In the genomic region with DNA sequence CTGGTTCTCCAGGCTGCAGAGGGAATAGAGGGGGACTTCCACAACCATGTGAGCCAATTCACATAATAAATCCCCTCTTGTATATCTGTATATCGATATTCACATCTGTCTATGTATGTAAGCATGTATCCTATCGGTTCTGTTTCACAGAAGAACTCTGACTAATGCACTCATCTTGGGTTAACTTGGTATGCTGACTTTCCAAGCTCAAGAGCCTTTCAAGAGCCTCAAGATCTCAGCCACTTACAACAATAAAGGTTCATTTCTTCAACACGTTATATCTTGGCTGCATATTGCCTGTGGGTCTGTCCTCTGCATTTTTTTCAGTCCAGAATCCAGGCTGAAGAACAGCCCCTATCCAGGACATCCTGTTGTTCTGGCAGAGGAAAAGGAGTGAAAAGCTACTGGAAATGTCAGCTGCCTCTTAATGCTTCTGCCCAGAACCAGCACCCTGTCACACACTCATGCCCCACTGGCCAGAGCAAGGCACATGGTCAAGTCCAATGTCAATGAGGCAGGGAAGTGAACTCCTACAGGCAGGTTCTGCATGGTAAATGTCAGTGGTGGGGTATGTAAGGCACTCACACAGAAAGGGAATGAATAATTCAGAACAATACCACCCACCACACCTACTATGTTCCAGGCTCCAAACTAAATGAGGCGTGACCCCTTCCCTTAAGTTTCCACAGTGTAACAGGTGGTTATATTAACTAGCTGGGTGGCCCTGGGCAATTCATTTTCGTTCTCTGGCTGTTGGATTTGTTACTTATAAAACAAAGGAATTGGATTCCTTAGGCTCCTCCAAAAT, we compare ENCODE assay signal across 14 cellular contexts.
DNase-seq lines count a peak whose midpoint lies in the region; FAIRE-seq and TF ChIP-seq lines count a peak whose summit lies in the region.
"Had no signal": no experiment of that assay in that cellular context is flagged by ENCODE, and none has a peak within 500 bp of the region (broad histone marks: within the 10 kb centered on the region; RNA-seq: fewer than 3 reads in every experiment).

No MANE protein-coding gene starts in this region.

- H3K23ac ChIP-seq in neuronal stem cell (ENCODE audit: low read depth, low read length, poor library complexity), result no peak overlapping the region

- H3K4me3 ChIP-seq in kidney epithelial cell (ENCODE audit: low read depth, low read length) (no peak overlapping the region), neuronal stem cell (ENCODE audit: low read length in 2 of 2) (no peak overlapping the region), coronary artery (no peak overlapping the region)

- H3K79me1 ChIP-seq in neuronal stem cell (ENCODE audit: low read depth, low read length), result no peaks in the 10 kb centered on the region

- FAIRE-seq in RCC 7860 (lab: Jason Lieb, UNC), result peak; percentile 90
- FAIRE-seq: D721Med had no signal

- H3K4ac ChIP-seq in neuronal stem cell (ENCODE audit: low read length), result no peak overlapping the region

- H3K27ac ChIP-seq in neuronal stem cell (replicated peaks; ENCODE audit: low read length) (no peak overlapping the region), coronary artery (no peak overlapping the region)
- H3K27ac ChIP-seq: KMS-11 had no signal

- no peak overlapping the region for H2AFZ ChIP-seq in neuronal stem cell (ENCODE audit: low read length)

- peak; percentile 57 for DNase-seq in DMS79 (lab: John Stamatoyannopoulos, UW)
- DNase-seq in RCC 7860 (ENCODE audit: low spot score), result peak; percentile 62
- peak; percentile 77 for DNase-seq in kidney epithelial cell (ENCODE audit: low read depth)
- no peak for DNase-seq in neuronal stem cell (ENCODE audit: low spot score)
- DNase-seq in GM10266 (ENCODE audit: extremely low spot score), result no peak
- DNase-seq in NCI-H748 (lab: John Stamatoyannopoulos, UW; ENCODE audit: unreplicated experiment), result no peak
- DNase-seq in coronary artery (ENCODE audit: low spot score), result no peak
- no peak for DNase-seq in hypothalamus (lab: John Stamatoyannopoulos, UW)
- DNase-seq: CD4-positive, alpha-beta T cell; NCI-H1092 treated with DMSO at 0.1 percent for 48 hours; NCI-H1694 treated with DMSO at 0.1 percent for 48 hours; SHP77 had no signal

- H3K27me3 ChIP-seq in kidney epithelial cell (ENCODE audit: control insufficient read depth, insufficient read depth, low read length) (no peaks in the 10 kb centered on the region), neuronal stem cell (ENCODE audit: control insufficient read depth in 3 of 3, insufficient read depth in 3 of 3, low read depth in 1 of 3, low read length in 3 of 3) (peaks cover 0 to 2% (median 0%) of the 10 kb centered on the region in 3 experiments)

- no peak overlapping the region for H2BK5ac ChIP-seq in neuronal stem cell (ENCODE audit: low read length)

- H2BK120ac ChIP-seq in neuronal stem cell (ENCODE audit: low read depth, low read length), result no peak overlapping the region

- no peak overlapping the region for H4K8ac ChIP-seq in neuronal stem cell (ENCODE audit: low read depth, low read length)

- H2AK5ac ChIP-seq in neuronal stem cell (ENCODE audit: low read depth, low read length), result no peak overlapping the region

- H3K9ac ChIP-seq in neuronal stem cell (ENCODE audit: low read depth, low read length, poor library complexity), result no peak overlapping the region
- H3K9ac ChIP-seq: KMS-11 had no signal

- H3K18ac ChIP-seq in neuronal stem cell (ENCODE audit: low read length), result peak overlapping the region; percentile 36

- no peak overlapping the region for H4K91ac ChIP-seq in neuronal stem cell (ENCODE audit: low read depth, low read length, poor library complexity)

- no peak overlapping the region for H2BK15ac ChIP-seq in neuronal stem cell (ENCODE audit: low read length)

- no peak overlapping the region for H3K4me2 ChIP-seq in neuronal stem cell (ENCODE audit: insufficient read depth, low read length, poor library complexity, severe bottlenecking)
- H3K4me2 ChIP-seq: KMS-11 had no signal

- no CpG with 5 or more reads among the region's 5 CpGs for WGBS in neuronal stem cell (ENCODE audit: extremely low coverage in 2 of 2, insufficient read length in 2 of 2, insufficient replicate concordance in 1 of 2), 2 donors

- H3K36me3 ChIP-seq in kidney epithelial cell (ENCODE audit: control insufficient read depth, insufficient read depth, low read length) (no peaks in the 10 kb centered on the region), neuronal stem cell (replicated peaks in 1 of 2; ENCODE audit: control insufficient read depth in 2 of 2, insufficient read depth in 2 of 2, low read length in 2 of 2) (no peaks in the 10 kb centered on the region)

- no peaks in the 10 kb centered on the region for H3K9me3 ChIP-seq in neuronal stem cell (replicated peaks in 1 of 2; ENCODE audit: control insufficient read depth in 2 of 2, insufficient read depth in 1 of 2, low read depth in 1 of 2, low read length in 2 of 2)

- H3K14ac ChIP-seq in neuronal stem cell (ENCODE audit: low read length), result no peak overlapping the region

- no peak for TF ChIP-seq CTCF in kidney epithelial cell (IDR thresholded peaks at IDR 0.05; ENCODE audit: insufficient read depth, low read length, poor library complexity, severe bottlenecking)
- TF ChIP-seq CTCF in GM10266 (IDR thresholded peaks at IDR 0.05; ENCODE audit: control insufficient read depth, insufficient read depth, low read depth, missing control alignments), result no peak
- no peak for TF ChIP-seq CTCF in coronary artery (IDR thresholded peaks at IDR 0.05)

- peaks cover 5 to 25% of the 10 kb centered on the region in 2 donors for H3K4me1 ChIP-seq in neuronal stem cell (ENCODE audit: control insufficient read depth in 2 of 2, insufficient read depth in 1 of 2, low read depth in 1 of 2, low read length in 2 of 2)

- H2BK12ac ChIP-seq in neuronal stem cell (ENCODE audit: low read length), result peak overlapping the region; percentile 18

Comparison
In these comparisons a context has a peak if more than half of its experiments do, and no peak if none do; other contexts are left out.
1. DNase-seq: peak in DMS79 (single experiment), RCC 7860 (single experiment) and kidney epithelial cell (single experiment); none in neuronal stem cell (single experiment), GM10266 (single experiment), NCI-H748 (single experiment), coronary artery (single experiment) and hypothalamus (0 of 51).